In the genomic region with DNA sequence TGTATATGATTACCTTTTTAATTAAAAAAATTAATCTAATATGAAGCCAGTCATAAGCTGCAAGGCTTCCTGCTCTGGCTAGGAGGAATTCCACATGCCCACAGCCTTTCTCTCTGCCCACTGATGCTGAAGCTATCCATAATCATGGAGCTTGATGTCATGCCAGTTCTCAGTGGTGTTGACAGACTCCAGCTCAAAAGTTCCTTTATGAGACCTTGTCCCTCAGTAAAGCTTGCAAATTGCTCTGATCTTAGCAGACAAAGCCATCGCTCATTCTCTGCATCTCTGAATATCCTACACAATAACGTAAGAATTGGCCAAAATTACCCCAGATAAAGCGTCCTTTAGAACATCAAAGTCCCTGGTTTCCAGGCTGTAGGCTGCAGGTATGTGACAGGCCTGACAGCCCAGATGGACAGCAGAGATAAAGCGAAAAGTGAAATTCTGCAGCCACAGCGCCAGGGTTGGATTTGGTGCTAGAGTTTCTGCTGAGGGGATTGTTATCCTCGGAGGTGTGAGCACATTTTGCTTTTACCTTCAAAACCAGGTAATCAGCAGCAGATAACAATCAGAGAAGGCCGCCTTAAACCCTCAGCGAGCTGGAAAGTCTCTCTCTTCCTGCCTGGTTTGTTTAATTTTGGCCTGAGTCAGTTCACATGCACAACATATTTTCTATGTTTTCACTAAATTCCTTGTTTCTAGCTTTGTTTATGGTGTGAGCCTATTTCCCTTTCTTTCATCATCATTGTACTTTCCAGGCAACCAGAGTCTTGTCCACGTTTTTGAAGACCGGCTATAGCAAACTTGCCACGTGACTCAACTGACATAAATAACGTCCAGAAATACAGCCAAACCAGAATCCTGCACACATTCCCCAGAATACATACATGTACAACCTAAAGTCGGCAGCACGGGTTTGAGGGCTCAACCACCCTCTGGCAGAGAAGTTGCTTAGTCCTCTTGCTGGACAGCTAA, we compare ENCODE assay signal across 1 cellular context.
TF ChIP-seq lines count a peak whose summit lies in the region.

No MANE protein-coding gene starts in this region.

TF ChIP-seq in K562, 482 proteins besides CTCF, POLR2A, EP300 and RAD21 (continued from another document and continues in another):
- no peak for TF ChIP-seq BHLHE40 (IDR thresholded peaks at IDR 0.05; ENCODE audit: low read length)
- no peak for TF ChIP-seq CHD1 (IDR thresholded peaks at IDR 0.05; ENCODE audit: low read length)
- TF ChIP-seq ASH1L (IDR thresholded peaks at IDR 0.05; ENCODE audit: borderline replicate concordance, low read depth, partially characterized antibody): no peak
- TF ChIP-seq YBX1 (IDR thresholded peaks at IDR 0.05): no peak
- TF ChIP-seq CBX2 (IDR thresholded peaks at IDR 0.05; ENCODE audit: insufficient read depth, low read length, poor library complexity, severe bottlenecking): no peak
- TF ChIP-seq ZKSCAN3 (CRISPR knock-in tag; IDR thresholded peaks at IDR 0.05): no peak
- no peak; the same call in 1 of the 2 replicates for TF ChIP-seq CBFA2T2 (conservative IDR thresholded peaks at IDR 0.05)
- TF ChIP-seq CBX3 (IDR thresholded peaks at IDR 0.05; ENCODE audit: borderline replicate concordance in 1 of 2, low read length in 2 of 2): no peak
- TF ChIP-seq GTF2E2 (tag; IDR thresholded peaks at IDR 0.05): no peak
- TF ChIP-seq SREBF1 (IDR thresholded peaks at IDR 0.05; ENCODE audit: borderline replicate concordance, low read depth, low read length): no peak
- no peak for TF ChIP-seq CCNT2 (IDR thresholded peaks at IDR 0.05; ENCODE audit: borderline replicate concordance, extremely low read depth, insufficient read length, low read depth, low read length)
- TF ChIP-seq FIP1L1 (IDR thresholded peaks at IDR 0.05; ENCODE audit: low read depth, low read length, poor library complexity, severe bottlenecking): no peak
- no peak for TF ChIP-seq GTF2A2 (tag; IDR thresholded peaks at IDR 0.05)
- TF ChIP-seq CBX1 (IDR thresholded peaks at IDR 0.05; ENCODE audit: low read depth): no peak
- no peak for TF ChIP-seq MTA3 (IDR thresholded peaks at IDR 0.05; ENCODE audit: borderline replicate concordance)
- no peak for TF ChIP-seq NCOA6 (IDR thresholded peaks at IDR 0.05)
- no peak for TF ChIP-seq CREB1 (IDR thresholded peaks at IDR 0.05)
- TF ChIP-seq CREB1 (CRISPR knock-in tag; IDR thresholded peaks at IDR 0.05): no peak
- TF ChIP-seq, protein P1, sequence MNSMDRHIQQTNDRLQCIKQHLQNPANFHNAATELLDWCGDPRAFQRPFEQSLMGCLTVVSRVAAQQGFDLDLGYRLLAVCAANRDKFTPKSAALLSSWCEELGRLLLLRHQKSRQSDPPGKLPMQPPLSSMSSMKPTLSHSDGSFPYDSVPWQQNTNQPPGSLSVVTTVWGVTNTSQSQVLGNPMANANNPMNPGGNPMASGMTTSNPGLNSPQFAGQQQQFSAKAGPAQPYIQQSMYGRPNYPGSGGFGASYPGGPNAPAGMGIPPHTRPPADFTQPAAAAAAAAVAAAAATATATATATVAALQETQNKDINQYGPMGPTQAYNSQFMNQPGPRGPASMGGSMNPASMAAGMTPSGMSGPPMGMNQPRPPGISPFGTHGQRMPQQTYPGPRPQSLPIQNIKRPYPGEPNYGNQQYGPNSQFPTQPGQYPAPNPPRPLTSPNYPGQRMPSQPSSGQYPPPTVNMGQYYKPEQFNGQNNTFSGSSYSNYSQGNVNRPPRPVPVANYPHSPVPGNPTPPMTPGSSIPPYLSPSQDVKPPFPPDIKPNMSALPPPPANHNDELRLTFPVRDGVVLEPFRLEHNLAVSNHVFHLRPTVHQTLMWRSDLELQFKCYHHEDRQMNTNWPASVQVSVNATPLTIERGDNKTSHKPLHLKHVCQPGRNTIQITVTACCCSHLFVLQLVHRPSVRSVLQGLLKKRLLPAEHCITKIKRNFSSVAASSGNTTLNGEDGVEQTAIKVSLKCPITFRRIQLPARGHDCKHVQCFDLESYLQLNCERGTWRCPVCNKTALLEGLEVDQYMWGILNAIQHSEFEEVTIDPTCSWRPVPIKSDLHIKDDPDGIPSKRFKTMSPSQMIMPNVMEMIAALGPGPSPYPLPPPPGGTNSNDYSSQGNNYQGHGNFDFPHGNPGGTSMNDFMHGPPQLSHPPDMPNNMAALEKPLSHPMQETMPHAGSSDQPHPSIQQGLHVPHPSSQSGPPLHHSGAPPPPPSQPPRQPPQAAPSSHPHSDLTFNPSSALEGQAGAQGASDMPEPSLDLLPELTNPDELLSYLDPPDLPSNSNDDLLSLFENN (IDR thresholded peaks at IDR 0.05; ENCODE audit: low read depth in 2 of 2, low read length in 2 of 2): no peak
- TF ChIP-seq ZKSCAN1 (IDR thresholded peaks at IDR 0.05; ENCODE audit: low read depth, low read length): no peak
- no peak for TF ChIP-seq ZNF764 (CRISPR knock-in tag; IDR thresholded peaks at IDR 0.05; ENCODE audit: low read depth)
- TF ChIP-seq TRIM24 (IDR thresholded peaks at IDR 0.05): peak; percentile 32 to 47; a peak in 2 of 4 replicates
- TF ChIP-seq, protein P2, sequence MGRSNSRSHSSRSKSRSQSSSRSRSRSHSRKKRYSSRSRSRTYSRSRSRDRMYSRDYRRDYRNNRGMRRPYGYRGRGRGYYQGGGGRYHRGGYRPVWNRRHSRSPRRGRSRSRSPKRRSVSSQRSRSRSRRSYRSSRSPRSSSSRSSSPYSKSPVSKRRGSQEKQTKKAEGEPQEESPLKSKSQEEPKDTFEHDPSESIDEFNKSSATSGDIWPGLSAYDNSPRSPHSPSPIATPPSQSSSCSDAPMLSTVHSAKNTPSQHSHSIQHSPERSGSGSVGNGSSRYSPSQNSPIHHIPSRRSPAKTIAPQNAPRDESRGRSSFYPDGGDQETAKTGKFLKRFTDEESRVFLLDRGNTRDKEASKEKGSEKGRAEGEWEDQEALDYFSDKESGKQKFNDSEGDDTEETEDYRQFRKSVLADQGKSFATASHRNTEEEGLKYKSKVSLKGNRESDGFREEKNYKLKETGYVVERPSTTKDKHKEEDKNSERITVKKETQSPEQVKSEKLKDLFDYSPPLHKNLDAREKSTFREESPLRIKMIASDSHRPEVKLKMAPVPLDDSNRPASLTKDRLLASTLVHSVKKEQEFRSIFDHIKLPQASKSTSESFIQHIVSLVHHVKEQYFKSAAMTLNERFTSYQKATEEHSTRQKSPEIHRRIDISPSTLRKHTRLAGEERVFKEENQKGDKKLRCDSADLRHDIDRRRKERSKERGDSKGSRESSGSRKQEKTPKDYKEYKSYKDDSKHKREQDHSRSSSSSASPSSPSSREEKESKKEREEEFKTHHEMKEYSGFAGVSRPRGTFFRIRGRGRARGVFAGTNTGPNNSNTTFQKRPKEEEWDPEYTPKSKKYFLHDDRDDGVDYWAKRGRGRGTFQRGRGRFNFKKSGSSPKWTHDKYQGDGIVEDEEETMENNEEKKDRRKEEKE (IDR thresholded peaks at IDR 0.05; ENCODE audit: borderline replicate concordance in 1 of 2, control insufficient read depth in 1 of 2, low read depth in 2 of 2, low read length in 1 of 2): no peak
- TF ChIP-seq, protein P3, sequence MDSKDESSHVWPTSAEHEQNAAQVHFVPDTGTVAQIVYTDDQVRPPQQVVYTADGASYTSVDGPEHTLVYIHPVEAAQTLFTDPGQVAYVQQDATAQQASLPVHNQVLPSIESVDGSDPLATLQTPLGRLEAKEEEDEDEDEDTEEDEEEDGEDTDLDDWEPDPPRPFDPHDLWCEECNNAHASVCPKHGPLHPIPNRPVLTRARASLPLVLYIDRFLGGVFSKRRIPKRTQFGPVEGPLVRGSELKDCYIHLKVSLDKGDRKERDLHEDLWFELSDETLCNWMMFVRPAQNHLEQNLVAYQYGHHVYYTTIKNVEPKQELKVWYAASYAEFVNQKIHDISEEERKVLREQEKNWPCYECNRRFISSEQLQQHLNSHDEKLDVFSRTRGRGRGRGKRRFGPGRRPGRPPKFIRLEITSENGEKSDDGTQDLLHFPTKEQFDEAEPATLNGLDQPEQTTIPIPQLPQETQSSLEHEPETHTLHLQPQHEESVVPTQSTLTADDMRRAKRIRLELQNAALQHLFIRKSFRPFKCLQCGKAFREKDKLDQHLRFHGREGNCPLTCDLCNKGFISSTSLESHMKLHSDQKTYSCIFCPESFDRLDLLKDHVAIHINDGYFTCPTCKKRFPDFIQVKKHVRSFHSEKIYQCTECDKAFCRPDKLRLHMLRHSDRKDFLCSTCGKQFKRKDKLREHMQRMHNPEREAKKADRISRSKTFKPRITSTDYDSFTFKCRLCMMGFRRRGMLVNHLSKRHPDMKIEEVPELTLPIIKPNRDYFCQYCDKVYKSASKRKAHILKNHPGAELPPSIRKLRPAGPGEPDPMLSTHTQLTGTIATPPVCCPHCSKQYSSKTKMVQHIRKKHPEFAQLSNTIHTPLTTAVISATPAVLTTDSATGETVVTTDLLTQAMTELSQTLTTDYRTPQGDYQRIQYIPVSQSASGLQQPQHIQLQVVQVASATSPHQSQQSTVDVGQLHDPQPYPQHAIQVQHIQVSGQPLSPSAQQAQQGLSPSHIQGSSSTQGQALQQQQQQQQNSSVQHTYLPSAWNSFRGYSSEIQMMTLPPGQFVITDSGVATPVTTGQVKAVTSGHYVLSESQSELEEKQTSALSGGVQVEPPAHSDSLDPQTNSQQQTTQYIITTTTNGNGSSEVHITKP (IDR thresholded peaks at IDR 0.05; ENCODE audit: partially characterized antibody): no peak
- no peak for TF ChIP-seq NR1H2 (CRISPR knock-in tag; IDR thresholded peaks at IDR 0.05)
- peak; percentile 81 for TF ChIP-seq LEF1 (IDR thresholded peaks at IDR 0.05)
- TF ChIP-seq KHSRP (IDR thresholded peaks at IDR 0.05): no peak
- TF ChIP-seq ZNF146 (CRISPR knock-in tag; IDR thresholded peaks at IDR 0.05; ENCODE audit: unreplicated experiment): no peak
- TF ChIP-seq, protein P4, sequence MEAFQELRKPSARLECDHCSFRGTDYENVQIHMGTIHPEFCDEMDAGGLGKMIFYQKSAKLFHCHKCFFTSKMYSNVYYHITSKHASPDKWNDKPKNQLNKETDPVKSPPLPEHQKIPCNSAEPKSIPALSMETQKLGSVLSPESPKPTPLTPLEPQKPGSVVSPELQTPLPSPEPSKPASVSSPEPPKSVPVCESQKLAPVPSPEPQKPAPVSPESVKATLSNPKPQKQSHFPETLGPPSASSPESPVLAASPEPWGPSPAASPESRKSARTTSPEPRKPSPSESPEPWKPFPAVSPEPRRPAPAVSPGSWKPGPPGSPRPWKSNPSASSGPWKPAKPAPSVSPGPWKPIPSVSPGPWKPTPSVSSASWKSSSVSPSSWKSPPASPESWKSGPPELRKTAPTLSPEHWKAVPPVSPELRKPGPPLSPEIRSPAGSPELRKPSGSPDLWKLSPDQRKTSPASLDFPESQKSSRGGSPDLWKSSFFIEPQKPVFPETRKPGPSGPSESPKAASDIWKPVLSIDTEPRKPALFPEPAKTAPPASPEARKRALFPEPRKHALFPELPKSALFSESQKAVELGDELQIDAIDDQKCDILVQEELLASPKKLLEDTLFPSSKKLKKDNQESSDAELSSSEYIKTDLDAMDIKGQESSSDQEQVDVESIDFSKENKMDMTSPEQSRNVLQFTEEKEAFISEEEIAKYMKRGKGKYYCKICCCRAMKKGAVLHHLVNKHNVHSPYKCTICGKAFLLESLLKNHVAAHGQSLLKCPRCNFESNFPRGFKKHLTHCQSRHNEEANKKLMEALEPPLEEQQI (IDR thresholded peaks at IDR 0.05): no peak
- TF ChIP-seq NCOR1 (IDR thresholded peaks at IDR 0.05): no peak
- peak; percentile 28; the same call in 1 of the 2 replicates for TF ChIP-seq EP400 (IDR thresholded peaks at IDR 0.05)
- no peak for TF ChIP-seq MBD2 (IDR thresholded peaks at IDR 0.05; ENCODE audit: borderline replicate concordance, low read depth)
- TF ChIP-seq, protein P5, sequence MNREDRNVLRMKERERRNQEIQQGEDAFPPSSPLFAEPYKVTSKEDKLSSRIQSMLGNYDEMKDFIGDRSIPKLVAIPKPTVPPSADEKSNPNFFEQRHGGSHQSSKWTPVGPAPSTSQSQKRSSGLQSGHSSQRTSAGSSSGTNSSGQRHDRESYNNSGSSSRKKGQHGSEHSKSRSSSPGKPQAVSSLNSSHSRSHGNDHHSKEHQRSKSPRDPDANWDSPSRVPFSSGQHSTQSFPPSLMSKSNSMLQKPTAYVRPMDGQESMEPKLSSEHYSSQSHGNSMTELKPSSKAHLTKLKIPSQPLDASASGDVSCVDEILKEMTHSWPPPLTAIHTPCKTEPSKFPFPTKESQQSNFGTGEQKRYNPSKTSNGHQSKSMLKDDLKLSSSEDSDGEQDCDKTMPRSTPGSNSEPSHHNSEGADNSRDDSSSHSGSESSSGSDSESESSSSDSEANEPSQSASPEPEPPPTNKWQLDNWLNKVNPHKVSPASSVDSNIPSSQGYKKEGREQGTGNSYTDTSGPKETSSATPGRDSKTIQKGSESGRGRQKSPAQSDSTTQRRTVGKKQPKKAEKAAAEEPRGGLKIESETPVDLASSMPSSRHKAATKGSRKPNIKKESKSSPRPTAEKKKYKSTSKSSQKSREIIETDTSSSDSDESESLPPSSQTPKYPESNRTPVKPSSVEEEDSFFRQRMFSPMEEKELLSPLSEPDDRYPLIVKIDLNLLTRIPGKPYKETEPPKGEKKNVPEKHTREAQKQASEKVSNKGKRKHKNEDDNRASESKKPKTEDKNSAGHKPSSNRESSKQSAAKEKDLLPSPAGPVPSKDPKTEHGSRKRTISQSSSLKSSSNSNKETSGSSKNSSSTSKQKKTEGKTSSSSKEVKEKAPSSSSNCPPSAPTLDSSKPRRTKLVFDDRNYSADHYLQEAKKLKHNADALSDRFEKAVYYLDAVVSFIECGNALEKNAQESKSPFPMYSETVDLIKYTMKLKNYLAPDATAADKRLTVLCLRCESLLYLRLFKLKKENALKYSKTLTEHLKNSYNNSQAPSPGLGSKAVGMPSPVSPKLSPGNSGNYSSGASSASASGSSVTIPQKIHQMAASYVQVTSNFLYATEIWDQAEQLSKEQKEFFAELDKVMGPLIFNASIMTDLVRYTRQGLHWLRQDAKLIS (CRISPR knock-in tag; IDR thresholded peaks at IDR 0.05): no peak
- TF ChIP-seq TEAD1 (CRISPR knock-in tag; IDR thresholded peaks at IDR 0.05): no peak
- TF ChIP-seq CEBPG (CRISPR knock-in tag; IDR thresholded peaks at IDR 0.05): no peak
- TF ChIP-seq CEBPG (tag; conservative IDR thresholded peaks at IDR 0.05 in 1 of 2, IDR thresholded peaks at IDR 0.05 in 1 of 2): peak; percentile 20 to 89; a peak in 2 of 4 replicates
- TF ChIP-seq, protein P6, sequence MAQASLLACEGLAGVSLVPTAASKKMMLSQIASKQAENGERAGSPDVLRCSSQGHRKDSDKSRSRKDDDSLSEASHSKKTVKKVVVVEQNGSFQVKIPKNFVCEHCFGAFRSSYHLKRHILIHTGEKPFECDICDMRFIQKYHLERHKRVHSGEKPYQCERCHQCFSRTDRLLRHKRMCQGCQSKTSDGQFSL (CRISPR knock-in tag; IDR thresholded peaks at IDR 0.05): no peak
- TF ChIP-seq, protein P6 (tag; IDR thresholded peaks at IDR 0.05): no peak
- no peak for TF ChIP-seq DACH1 (IDR thresholded peaks at IDR 0.05; ENCODE audit: partially characterized antibody)
- TF ChIP-seq ARNT (IDR thresholded peaks at IDR 0.05): no peak
- TF ChIP-seq, protein P7, sequence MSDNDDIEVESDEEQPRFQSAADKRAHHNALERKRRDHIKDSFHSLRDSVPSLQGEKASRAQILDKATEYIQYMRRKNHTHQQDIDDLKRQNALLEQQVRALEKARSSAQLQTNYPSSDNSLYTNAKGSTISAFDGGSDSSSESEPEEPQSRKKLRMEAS (CRISPR knock-in tag; IDR thresholded peaks at IDR 0.05): no peak
